In the genomic region with DNA sequence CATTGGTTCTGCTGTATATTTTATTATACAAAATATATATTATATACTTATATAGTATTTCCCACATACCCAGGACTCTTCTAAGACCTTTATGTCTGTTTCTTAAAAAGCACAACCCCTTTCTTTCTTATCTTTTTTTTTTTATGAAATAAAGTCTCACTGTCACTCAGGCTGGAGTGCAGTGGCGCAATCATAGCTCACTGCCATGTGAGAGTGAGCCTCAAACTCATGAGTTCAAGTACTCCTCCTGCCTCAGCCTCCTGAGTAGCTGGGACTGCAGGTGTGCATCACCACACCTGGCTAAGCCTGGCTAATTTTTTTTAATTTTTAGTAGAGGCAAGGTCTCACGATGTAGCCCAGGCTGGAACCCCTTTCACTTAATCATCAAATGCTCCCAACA, we compare ENCODE assay signal across 21 cellular contexts.
A peak's percentile ranks its signal among the peaks of the same experiment; 100 is the strongest.
DNase-seq lines count a peak whose midpoint lies in the region; ATAC-seq and TF ChIP-seq lines count a peak whose summit lies in the region.
"Had no signal": no experiment of that assay in that cellular context is flagged by ENCODE, and none has a peak within 500 bp of the region (broad histone marks: within the 10 kb centered on the region; RNA-seq: fewer than 3 reads in every experiment).

No MANE protein-coding gene starts in this region.

- 91 to 98% (median 96%) methylated on average over 2 of the region's 2 CpGs for WGBS in spleen, 5 donors

- intact Hi-C loops in OCI-LY7 (cut with micrococcal nuclease; ENCODE audit: unreplicated experiment) = no loop called here
- intact Hi-C loops in dorsolateral prefrontal cortex (cut with DNase I) = loop anchor here (2.0 to 10.0 kb wide), 3 partner anchors 19 to 145 kb away; no protein-coding TSS in a partner anchor
- intact Hi-C loops in spleen (cut with DNase I; ENCODE audit: low total_unique reads) = no loop called here
- intact Hi-C loops in naive thymus-derived CD4-positive, alpha-beta T cell (cut with micrococcal nuclease) = no loop called here

- H3K9me3 Mint-ChIP-seq in naive thymus-derived CD4-positive, alpha-beta T cell = no peaks in the 10 kb centered on the region
- H3K9me3 Mint-ChIP-seq: CD4-positive, alpha-beta T cell; HFFc6 had no signal

- H3K4me3 Mint-ChIP-seq in naive thymus-derived CD4-positive, alpha-beta T cell = no peak overlapping the region
- H3K4me3 Mint-ChIP-seq: CD4-positive, alpha-beta T cell; HFFc6 had no signal

- no peak overlapping the region for H3K9ac ChIP-seq in BLaER1
- H3K9ac ChIP-seq: KMS-11, SK-N-SH had no signal

- CTCF ChIA-PET in OCI-LY7 (lab: Charles Lee; ENCODE audit: unreplicated experiment) = no interaction called here
- CTCF ChIA-PET in naive thymus-derived CD4-positive, alpha-beta T cell (lab: Charles Lee) = no interaction called here

- POLR2A ChIA-PET in OCI-LY7 (lab: Charles Lee) = interaction anchor here (0.8 to 1.8 kb wide), 5 partner anchors 14 to 92 kb away, joined by 3 to 5 read pairs (median 4); no protein-coding TSS in a partner anchor
- POLR2A ChIA-PET in naive thymus-derived CD4-positive, alpha-beta T cell (lab: Charles Lee) = no interaction called here

- no peak overlapping the region for H2AFZ ChIP-seq in OCI-LY7 (ENCODE audit: low read length)

- H3K27me3 ChIP-seq in BLaER1 (no peaks in the 10 kb centered on the region), dorsolateral prefrontal cortex (no peaks in the 10 kb centered on the region), spleen (replicated peaks in 1 of 7) (no peaks in the 10 kb centered on the region)
- no peaks in the 10 kb centered on the region for H3K27me3 ChIP-seq in naive thymus-derived CD4-positive, alpha-beta T cell (ENCODE audit: control insufficient read depth in 2 of 2, insufficient read depth in 2 of 2, low read length in 2 of 2)
- H3K27me3 ChIP-seq: Peyer's patch had no signal

- DNase-seq in OCI-LY7 (ENCODE audit: low spot score) (no peak), dorsolateral prefrontal cortex (no peak), spleen (no peak), NCI-H2029 (lab: John Stamatoyannopoulos, UW) (no peak), anterior cingulate cortex (lab: John Stamatoyannopoulos, UW) (no peak)
- no peak for DNase-seq in naive thymus-derived CD4-positive, alpha-beta T cell
- DNase-seq: CD4-positive, alpha-beta T cell; DMS79; EL; GOT3; HFFc6; IMR-90; NCI-H226; OCI-M1; SIG-M5; SK-N-SH had no signal

- no TSS peak for BruUV-seq in OCI-LY7 (replicated peaks; lab: Mats Ljungman, UMichigan)

- H3K4me2 ChIP-seq in BLaER1 = peak overlapping the region; percentile 72
- peak overlapping the region; percentile 52 for H3K4me2 ChIP-seq in OCI-LY7 (ENCODE audit: low read length)
- H3K4me2 ChIP-seq: KMS-11, SK-N-SH had no signal

- H3K4me3 ChIP-seq in BLaER1 = no peak overlapping the region
- no peak overlapping the region for H3K4me3 ChIP-seq in OCI-LY7 (ENCODE audit: low read depth, low read length, poor library complexity, severe bottlenecking)
- H3K4me3 ChIP-seq in dorsolateral prefrontal cortex = no peak overlapping the region
- H3K4me3 ChIP-seq in spleen = no peak overlapping the region
- H3K4me3 ChIP-seq in naive thymus-derived CD4-positive, alpha-beta T cell (ENCODE audit: low read length) = no peak overlapping the region
- H3K4me3 ChIP-seq: GM12878, HAP-1, Peyer's patch had no signal

- H3K27ac Mint-ChIP-seq in naive thymus-derived CD4-positive, alpha-beta T cell = no peak overlapping the region
- H3K27ac Mint-ChIP-seq: CD4-positive, alpha-beta T cell; HFFc6 had no signal

- H3K27ac ChIP-seq in BLaER1 = no peak overlapping the region
- no peak overlapping the region for H3K27ac ChIP-seq in OCI-LY7 (ENCODE audit: low read depth, low read length, poor library complexity, severe bottlenecking)
- peak overlapping the region in 51 of 59 donors; percentile 5 to 98 (median 92) for H3K27ac ChIP-seq in dorsolateral prefrontal cortex
- H3K27ac ChIP-seq in spleen = peak overlapping the region in 6 of 8 donors; percentile 59 to 80 (median 74)
- H3K27ac ChIP-seq in naive thymus-derived CD4-positive, alpha-beta T cell (ENCODE audit: low read depth, low read length) = no peak overlapping the region
- H3K27ac ChIP-seq: KMS-11 had no signal

- no peak for TF ChIP-seq POLR2A in spleen (IDR thresholded peaks at IDR 0.05)

- H3K9me3 ChIP-seq in BLaER1 = no peaks in the 10 kb centered on the region
- no peaks in the 10 kb centered on the region for H3K9me3 ChIP-seq in OCI-LY7 (ENCODE audit: low read length)
- H3K9me3 ChIP-seq in spleen = no peaks in the 10 kb centered on the region
- no peaks in the 10 kb centered on the region for H3K9me3 ChIP-seq in naive thymus-derived CD4-positive, alpha-beta T cell (ENCODE audit: control insufficient read depth in 2 of 3, low read length in 3 of 3)
- H3K9me3 ChIP-seq: HAP-1, Peyer's patch, SK-N-SH had no signal

- H4K20me1 ChIP-seq in BLaER1 (no peaks in the 10 kb centered on the region), OCI-LY7 (ENCODE audit: insufficient read depth, low read length) (no peaks in the 10 kb centered on the region)

- peaks cover 0 to 7% (median 0%) of the 10 kb centered on the region in 5 donors for H3K27me3 Mint-ChIP-seq in naive thymus-derived CD4-positive, alpha-beta T cell
- H3K27me3 Mint-ChIP-seq: CD4-positive, alpha-beta T cell had no signal

- no peaks in the 10 kb centered on the region for H3K9me2 ChIP-seq in OCI-LY7 (ENCODE audit: insufficient read depth, low read length)
- H3K9me2 ChIP-seq: SK-N-SH had no signal

- H3K36me3 Mint-ChIP-seq in naive thymus-derived CD4-positive, alpha-beta T cell = no peaks in the 10 kb centered on the region

- H3K4me1 ChIP-seq in BLaER1 (peaks cover 44% of the 10 kb centered on the region), OCI-LY7 (ENCODE audit: insufficient read depth, low read length, poor library complexity, severe bottlenecking) (peaks cover 32% of the 10 kb centered on the region), spleen (peaks cover 14 to 85% (median 55%) of the 10 kb centered on the region in 6 donors)
- H3K4me1 ChIP-seq in naive thymus-derived CD4-positive, alpha-beta T cell (ENCODE audit: control insufficient read depth in 2 of 2, insufficient read depth in 2 of 2, low read length in 2 of 2) = no peaks in the 10 kb centered on the region

- no peaks in the 10 kb centered on the region for H3K36me3 ChIP-seq in BLaER1
- H3K36me3 ChIP-seq in OCI-LY7 (ENCODE audit: insufficient read depth, low read length) = no peaks in the 10 kb centered on the region
- H3K36me3 ChIP-seq in spleen = no peaks in the 10 kb centered on the region
- no peaks in the 10 kb centered on the region for H3K36me3 ChIP-seq in naive thymus-derived CD4-positive, alpha-beta T cell (ENCODE audit: control insufficient read depth in 2 of 3, insufficient read depth in 3 of 3, low read length in 3 of 3)
- H3K36me3 ChIP-seq: HAP-1, Peyer's patch had no signal

- ATAC-seq in naive thymus-derived CD4-positive, alpha-beta T cell = no peak

- no peaks in the 10 kb centered on the region for H3K79me2 ChIP-seq in OCI-LY7 (ENCODE audit: insufficient read depth, low read depth, low read length)

- TF ChIP-seq CTCF in OCI-LY7 (conservative IDR thresholded peaks at IDR 0.05; ENCODE audit: low read length) (no peak), dorsolateral prefrontal cortex (IDR thresholded peaks at IDR 0.05 in 54 of 56, conservative IDR thresholded peaks at IDR 0.05 in 2 of 56; ENCODE audit: low read depth in 1 of 56, partially characterized antibody in 56 of 56) (no peak), spleen (IDR thresholded peaks at IDR 0.05 in 8 of 11, conservative IDR thresholded peaks at IDR 0.05 in 3 of 11) (no peak)

- peaks cover 5 to 17% (median 11%) of the 10 kb centered on the region in 7 donors for H3K4me1 Mint-ChIP-seq in naive thymus-derived CD4-positive, alpha-beta T cell

Comparison
In these comparisons a context has a peak if more than half of its experiments do, and no peak if none do; other contexts are left out.
1. H3K27ac ChIP-seq: peak in dorsolateral prefrontal cortex (51 of 59) and spleen (6 of 8); none in BLaER1 (single experiment), OCI-LY7 (single experiment) and naive thymus-derived CD4-positive, alpha-beta T cell (single experiment).
2. intact Hi-C loops: an anchor here in dorsolateral prefrontal cortex (2.0 to 10.0 kb wide); none called in OCI-LY7, spleen and naive thymus-derived CD4-positive, alpha-beta T cell.